31 cellular contexts compared by ENCODE assay signal in genomic region chr6:149340200-149340599, GRCh38. TPM values are rescaled to one million over a fixed set of nuclear protein-coding genes. Genes with fewer than 3 reads are reported as not detected.
DNase-seq lines count a peak whose midpoint lies in the region; ATAC-seq, FAIRE-seq and TF ChIP-seq lines count a peak whose summit lies in the region.
"Had no signal": no experiment of that assay in that cellular context is flagged by ENCODE, and none has a peak within 500 bp of the region (broad histone marks: within the 10 kb centered on the region; RNA-seq: fewer than 3 reads in every experiment).

No MANE protein-coding gene starts in this region.

- CTCF ChIA-PET in activated CD4-positive, alpha-beta memory T cell treated with anti-CD3 and anti-CD28 coated beads for 36 hours (lab: Charles Lee): interaction anchor here (1.2 to 3.7 kb wide), 3 partner anchors 91 to 312 kb away, joined by 3 to 13 read pairs (median 4); no protein-coding TSS in a partner anchor

- H3K4me3 ChIP-seq in tibial nerve (no peak overlapping the region), body of pancreas (no peak overlapping the region)
- H3K4me3 ChIP-seq: adrenal gland, Peyer's patch, right lobe of liver had no signal

- 61 to 64% methylated on average over 4 of the region's 4 CpGs for WGBS in tibial nerve, 2 donors
- WGBS in body of pancreas, 2 donors: 76 to 82% methylated on average over 4 of the region's 4 CpGs

- TF ChIP-seq POLR2A in tibial nerve (IDR thresholded peaks at IDR 0.05) (no peak), body of pancreas (IDR thresholded peaks at IDR 0.05) (no peak)

- H3K27ac Mint-ChIP-seq in activated T-cell treated with anti-CD3 and anti-CD28 coated beads, Interleukin-2, amount 50 U/mL, for 72 hours: peak overlapping the region; percentile 93
- H3K27ac Mint-ChIP-seq in activated CD4-positive, alpha-beta memory T cell treated with anti-CD3 and anti-CD28 coated beads for 36 hours: peak overlapping the region; percentile 74

- peaks cover 0 to 92% (median 58%) of the 10 kb centered on the region in 4 donors for H3K4me1 ChIP-seq in tibial nerve
- H3K4me1 ChIP-seq in body of pancreas: peaks cover 60% of the 10 kb centered on the region

- no peak overlapping the region for H3K27ac ChIP-seq in tibial nerve
- H3K27ac ChIP-seq in body of pancreas: no peak overlapping the region
- H3K27ac ChIP-seq: adrenal gland, neutrophil, Peyer's patch, right lobe of liver, VCaP had no signal

- peaks cover 12 to 33% of the 10 kb centered on the region in 2 donors for H3K36me3 Mint-ChIP-seq in activated T-cell treated with anti-CD3 and anti-CD28 coated beads, Interleukin-2, amount 50 U/mL, for 72 hours (ENCODE audit: insufficient read depth in 2 of 2)
- H3K36me3 Mint-ChIP-seq in activated CD4-positive, alpha-beta memory T cell treated with anti-CD3 and anti-CD28 coated beads for 36 hours: peaks cover 19% of the 10 kb centered on the region

- peak overlapping the region in 1 of 2 donors; percentile 85 for H3K4me3 Mint-ChIP-seq in activated T-cell treated with anti-CD3 and anti-CD28 coated beads, Interleukin-2, amount 50 U/mL, for 72 hours
- no peak overlapping the region for H3K4me3 Mint-ChIP-seq in activated CD4-positive, alpha-beta memory T cell treated with anti-CD3 and anti-CD28 coated beads for 36 hours
- H3K4me3 Mint-ChIP-seq: central memory CD8-positive, alpha-beta T cell had no signal

- H3K9me3 ChIP-seq in tibial nerve (no peaks in the 10 kb centered on the region), body of pancreas (no peaks in the 10 kb centered on the region)
- H3K9me3 ChIP-seq: adrenal gland, BE2C, neutrophil, Peyer's patch, right lobe of liver had no signal

- peaks cover 91% of the 10 kb centered on the region for H3K4me1 Mint-ChIP-seq in activated T-cell treated with anti-CD3 and anti-CD28 coated beads, Interleukin-2, amount 50 U/mL, for 72 hours (ENCODE audit: low read depth)
- peaks cover 85% of the 10 kb centered on the region for H3K4me1 Mint-ChIP-seq in activated CD4-positive, alpha-beta memory T cell treated with anti-CD3 and anti-CD28 coated beads for 36 hours (ENCODE audit: low read depth)

- POLR2A ChIA-PET in activated CD4-positive, alpha-beta memory T cell treated with anti-CD3 and anti-CD28 coated beads for 36 hours (lab: Charles Lee): interaction anchor here (0.7 to 1.2 kb wide), 3 partner anchors 12 to 246 kb away, joined by 3 to 4 read pairs (median 3); no protein-coding TSS in a partner anchor

- TF ChIP-seq EP300 in tibial nerve (IDR thresholded peaks at IDR 0.05): no peak

- no peak for DNase-seq in activated T-cell treated with anti-CD3 and anti-CD28 coated beads, Interleukin-2, amount 50 U/mL, for 72 hours
- DNase-seq in activated T-cell treated with anti-CD3 and anti-CD28 coated beads for 4 hours (no peak), left lobe of liver (ENCODE audit: low spot score) (no peak), tibial nerve (ENCODE audit: low spot score in 2 of 2) (no peak), body of pancreas (no peak)
- DNase-seq in activated CD4-positive, alpha-beta memory T cell treated with anti-CD3 and anti-CD28 coated beads for 36 hours: no peak
- DNase-seq: ACHN; activated CD4-positive, alpha-beta T cell treated with anti-CD3 and anti-CD28 coated beads, Interleukin-2, amount 50 U/mL, for 1 hour; activated gamma-delta T cell; adrenal gland; BE2C; dermis blood vessel endothelial cell; DMS153; glutamatergic neuron; HCEC 1CT; mesendoderm; MV-4-11; NCI-H1436; NCI-H345; Peyer's patch; right lobe of liver; SHP77; stimulated activated CD4-positive, alpha-beta T cell treated with anti-CD3 and anti-CD28 coated beads, Interleukin-2, amount 100 ng/mL, for 48 hours; T-helper 9 cell; trophoblast cell had no signal

- ATAC-seq in activated T-cell treated with anti-CD3 and anti-CD28 coated beads, Interleukin-2, amount 50 U/mL, for 72 hours (replicated peaks in 1 of 2): no peak
- ATAC-seq in left lobe of liver: peak; percentile 27
- ATAC-seq in HG03571 (IDR thresholded peaks at IDR 0.05; ENCODE audit: unreplicated experiment): no peak
- ATAC-seq in body of pancreas: no peak
- ATAC-seq: esophagus mucosa had no signal

- no peaks in the 10 kb centered on the region for H3K27me3 Mint-ChIP-seq in activated T-cell treated with anti-CD3 and anti-CD28 coated beads, Interleukin-2, amount 50 U/mL, for 72 hours (ENCODE audit: low read depth)
- no peaks in the 10 kb centered on the region for H3K27me3 Mint-ChIP-seq in activated CD4-positive, alpha-beta memory T cell treated with anti-CD3 and anti-CD28 coated beads for 36 hours
- H3K27me3 Mint-ChIP-seq: central memory CD8-positive, alpha-beta T cell had no signal

- FAIRE-seq in G401.6 (lab: Jason Lieb, UNC): peak; percentile 68

- peaks cover 0 to 2% of the 10 kb centered on the region in 2 donors for H3K9me3 Mint-ChIP-seq in activated T-cell treated with anti-CD3 and anti-CD28 coated beads, Interleukin-2, amount 50 U/mL, for 72 hours
- no peaks in the 10 kb centered on the region for H3K9me3 Mint-ChIP-seq in activated CD4-positive, alpha-beta memory T cell treated with anti-CD3 and anti-CD28 coated beads for 36 hours
- H3K9me3 Mint-ChIP-seq: central memory CD8-positive, alpha-beta T cell had no signal

- H3K36me3 ChIP-seq in tibial nerve (no peaks in the 10 kb centered on the region), body of pancreas (replicated peaks in 1 of 2; ENCODE audit: insufficient read depth in 1 of 2, low read depth in 2 of 2) (no peaks in the 10 kb centered on the region)
- H3K36me3 ChIP-seq: adrenal gland, neutrophil, Peyer's patch, right lobe of liver had no signal

- H3K27me3 ChIP-seq in tibial nerve (no peaks in the 10 kb centered on the region), body of pancreas (no peaks in the 10 kb centered on the region)
- H3K27me3 ChIP-seq: adrenal gland, BE2C, neutrophil, Peyer's patch, right lobe of liver had no signal

- TF ChIP-seq CTCF in tibial nerve (IDR thresholded peaks at IDR 0.05) (no peak), body of pancreas (IDR thresholded peaks at IDR 0.05) (no peak)

- intact Hi-C loops in activated CD4-positive, alpha-beta memory T cell treated with anti-CD3 and anti-CD28 coated beads for 36 hours (cut with micrococcal nuclease): no loop called here
- intact Hi-C loops in body of pancreas (cut with DNase I): no loop called here

RNA-seq across cellular contexts. Expression of gene TAB2, which starts 22.7 kb away (rescaled TPM):
- 100 to 1,000 TPM; 118 to 125 TPM for total RNA-seq in activated T-cell treated with anti-CD3 and anti-CD28 coated beads, Interleukin-2, amount 50 U/mL, for 72 hours
- 10 to 100 TPM; 92.0 to 92.9 TPM for total RNA-seq in activated CD4-positive, alpha-beta memory T cell treated with anti-CD3 and anti-CD28 coated beads for 36 hours
- total RNA-seq in left lobe of liver (26.9 TPM), tibial nerve (100 to 1,000 TPM in 1 of 4 donors, 10 to 100 TPM in 3; 57.5 to 101 (median 74.7) TPM), body of pancreas (10 to 100 TPM; 25.7 to 26.2 TPM)

RNA-seq across cellular contexts. Expression of gene SUMO4, which starts 59.9 kb away (rescaled TPM):
- total RNA-seq in activated T-cell treated with anti-CD3 and anti-CD28 coated beads, Interleukin-2, amount 50 U/mL, for 72 hours: 1 to 10 TPM; 5.4 to 7.2 TPM
- total RNA-seq in activated CD4-positive, alpha-beta memory T cell treated with anti-CD3 and anti-CD28 coated beads for 36 hours: 1 to 10 TPM; 4.8 to 5.8 TPM
- total RNA-seq in left lobe of liver (1.1 TPM), tibial nerve (1 to 10 TPM; 4.9 to 6.9 (median 6.7) TPM), body of pancreas (1 to 10 TPM in 1 of 2 donors, not detected in 1; 1.3 TPM)
